9 cellular contexts compared by ENCODE assay signal in the genomic region with DNA sequence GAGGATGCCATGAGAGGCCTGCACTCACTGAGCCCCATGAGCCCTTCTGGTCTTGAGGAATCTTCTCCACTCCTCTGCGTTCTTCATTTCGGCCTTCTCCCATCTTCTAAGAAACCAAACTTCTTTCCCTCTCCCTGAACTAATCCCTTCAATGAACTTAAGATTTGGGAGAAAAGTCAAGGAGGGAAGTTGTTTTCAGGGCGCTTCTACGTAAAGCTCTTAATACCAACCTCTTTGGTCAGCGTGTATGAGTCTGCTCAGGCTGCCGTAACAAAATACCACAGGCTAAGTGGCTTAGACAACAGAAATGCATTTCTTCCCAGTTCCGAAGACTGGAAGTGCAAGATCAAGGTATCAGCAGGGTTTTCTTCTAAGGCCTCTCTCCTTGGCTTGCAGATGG.
"Had no signal": no experiment of that assay in that cellular context is flagged by ENCODE, and none has a peak within 500 bp of the region (broad histone marks: within the 10 kb centered on the region; RNA-seq: fewer than 3 reads in every experiment).

No MANE protein-coding gene starts in this region.

- H2AFZ ChIP-seq: GM23338 had no signal

- H3K4me3 ChIP-seq: GM23338, K562 had no signal

- ATAC-seq: GM23338, K562 had no signal

- DNase-seq: H9, HCEC 1CT, IMR-90, KG1 had no signal

- H3K4me2 ChIP-seq: GM23338 had no signal

- FAIRE-seq: H1, H54, HTR-8/SVneo, K562 had no signal
